ENCODE assay signal across 10 cellular contexts in genomic region chr2:239290618-239291504, GRCh38.
DNase-seq lines count a peak whose midpoint lies in the region; ATAC-seq, FAIRE-seq and TF ChIP-seq lines count a peak whose summit lies in the region.
"Had no signal": no experiment of that assay in that cellular context is flagged by ENCODE, and none has a peak within 500 bp of the region (broad histone marks: within the 10 kb centered on the region; RNA-seq: fewer than 3 reads in every experiment).

No MANE protein-coding gene starts in this region.

- DNase-seq in GM12891 (ENCODE audit: insufficient read length, low spot score) (no peak), SJCRH30 (peak; percentile 24 to 31), cardiac muscle cell (ENCODE audit: low read depth in 1 of 2, low spot score in 1 of 2) (peak in 1 of 2 donors; percentile 32), sciatic nerve (ENCODE audit: low spot score) (peak; percentile 57), GF-D8 (lab: John Stamatoyannopoulos, UW) (no peak)

- H3K27ac ChIP-seq in SJCRH30 (no peak overlapping the region), cardiac muscle cell (peak overlapping the region; percentile 15)
- H3K27ac ChIP-seq: neutrophil, thyroid gland had no signal

- H3K27me3 ChIP-seq in SJCRH30, result no peaks in the 10 kb centered on the region
- no peaks in the 10 kb centered on the region for H3K27me3 ChIP-seq in cardiac muscle cell
- H3K27me3 ChIP-seq: neutrophil, thyroid gland had no signal

- H3K4me3 ChIP-seq in SJCRH30 (no peak overlapping the region), cardiac muscle cell (no peak overlapping the region)
- H3K4me3 ChIP-seq: thyroid gland had no signal

- intact Hi-C loops in sciatic nerve (cut with DNase I), result no loop called here

- no peaks in the 10 kb centered on the region for H3K36me3 ChIP-seq in SJCRH30
- no peaks in the 10 kb centered on the region for H3K36me3 ChIP-seq in cardiac muscle cell
- H3K36me3 ChIP-seq: neutrophil, thyroid gland had no signal

- ATAC-seq in sciatic nerve, result peak; percentile 59
- no peak for ATAC-seq in HG03280 (IDR thresholded peaks at IDR 0.05; ENCODE audit: unreplicated experiment)
- ATAC-seq in HG03571 (IDR thresholded peaks at IDR 0.05; ENCODE audit: unreplicated experiment), result no peak
- ATAC-seq in HG03469 (IDR thresholded peaks at IDR 0.05; ENCODE audit: unreplicated experiment), result no peak

- H3K9me3 ChIP-seq in SJCRH30 (replicated peaks) (no peaks in the 10 kb centered on the region), cardiac muscle cell (ENCODE audit: low read depth) (no peaks in the 10 kb centered on the region)
- H3K9me3 ChIP-seq: neutrophil, thyroid gland had no signal

- no peak for TF ChIP-seq CTCF in cardiac muscle cell (IDR thresholded peaks at IDR 0.05; ENCODE audit: low read depth, low read length)

- TF ChIP-seq POLR2A in GM12891 (IDR thresholded peaks at IDR 0.05; ENCODE audit: low read depth, low read length), result no peak

- peak; percentile 40 for FAIRE-seq in GM12891 (lab: Jason Lieb, UNC)

- peaks cover 18% of the 10 kb centered on the region for H3K4me1 ChIP-seq in SJCRH30
- peaks cover 29% of the 10 kb centered on the region for H3K4me1 ChIP-seq in cardiac muscle cell (ENCODE audit: low read depth)

TF ChIP-seq in GM12891, 5 proteins besides CTCF, POLR2A, EP300 and RAD21:
- TF ChIP-seq PAX5 (IDR thresholded peaks at IDR 0.05; ENCODE audit: insufficient read depth, low read length, severe bottlenecking), result no peak
- no peak for TF ChIP-seq POLR2AphosphoS5 (IDR thresholded peaks at IDR 0.05; ENCODE audit: low read depth, low read length)
- TF ChIP-seq TAF1 (IDR thresholded peaks at IDR 0.05; ENCODE audit: low read depth, low read length), result no peak
- no peak for TF ChIP-seq SPI1 (IDR thresholded peaks at IDR 0.05; ENCODE audit: low read depth, low read length)
- TF ChIP-seq POU2F2 (IDR thresholded peaks at IDR 0.05; ENCODE audit: low read depth, low read length), result peak; percentile 79; the same call in 1 of the 2 replicates

Comparison
In these comparisons a context has a peak if more than half of its experiments do, and no peak if none do; other contexts are left out.
1. DNase-seq: peak in SJCRH30 (2 of 2) and sciatic nerve (single experiment); none in GM12891 (single experiment) and GF-D8 (single experiment).